In the genomic region with DNA sequence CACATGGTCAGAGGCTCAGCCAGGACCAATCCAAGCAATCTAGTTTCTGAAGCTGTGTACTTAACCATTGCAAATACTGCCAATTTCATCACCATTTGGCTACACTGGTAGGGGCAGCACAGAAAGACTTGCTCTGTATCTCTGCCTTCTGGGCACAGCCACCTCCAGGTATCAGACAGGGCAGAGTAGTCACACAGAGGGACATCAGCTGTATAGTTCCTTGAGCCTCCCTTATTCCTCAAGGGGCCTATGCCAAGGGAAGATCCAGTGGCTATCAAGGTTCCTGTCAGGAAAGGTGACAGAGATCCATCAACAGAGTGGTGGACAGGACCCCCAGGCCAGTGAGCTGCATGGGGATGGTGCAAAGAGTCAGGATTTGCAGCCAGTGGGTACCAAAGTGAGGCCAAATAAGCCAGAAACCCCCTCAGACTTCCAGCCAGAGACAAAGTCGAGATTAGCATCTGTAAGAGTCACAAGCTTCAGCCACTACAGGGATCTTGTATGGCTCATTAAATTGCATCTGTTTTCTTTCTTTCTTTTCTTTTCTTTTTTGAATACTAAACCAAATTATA, we compare ENCODE assay signal across 25 cellular contexts.
DNase-seq lines count a peak whose midpoint lies in the region; ATAC-seq and TF ChIP-seq lines count a peak whose summit lies in the region.
"Had no signal": no experiment of that assay in that cellular context is flagged by ENCODE, and none has a peak within 500 bp of the region (broad histone marks: within the 10 kb centered on the region; RNA-seq: fewer than 3 reads in every experiment).

No MANE protein-coding gene starts in this region.

- peaks cover 27% of the 10 kb centered on the region for H3K4me1 ChIP-seq in HUES48 (ENCODE audit: control insufficient read depth, insufficient read depth, low read length)
- H3K4me1 ChIP-seq in neural progenitor cell = peaks cover 26% of the 10 kb centered on the region
- H3K4me1 ChIP-seq: Caco-2 had no signal

- no peak for TF ChIP-seq CTCF in neural progenitor cell (IDR thresholded peaks at IDR 0.05)
- no peak for TF ChIP-seq CTCF in WERI-Rb-1 (IDR thresholded peaks at IDR 0.05; ENCODE audit: low read depth, low read length)

- peaks cover 14% of the 10 kb centered on the region for H3F3A ChIP-seq in neural progenitor cell (ENCODE audit: low read depth)

- H3K27me3 ChIP-seq in HUES48 (ENCODE audit: control insufficient read depth, insufficient read depth, low read length) (no peaks in the 10 kb centered on the region), neural progenitor cell (no peaks in the 10 kb centered on the region), WERI-Rb-1 (ENCODE audit: insufficient read depth, low read depth, severe bottlenecking) (no peaks in the 10 kb centered on the region)

- intact Hi-C loops in Right ventricle myocardium superior (cut with DNase I) (no loop called here), cardiac septum (cut with DNase I) (no loop called here)

- H3K27me3 Mint-ChIP-seq in neural progenitor cell (ENCODE audit: insufficient read depth, low read depth) = peaks cover 3% of the 10 kb centered on the region
- H3K27me3 Mint-ChIP-seq: B cell had no signal

- no peak overlapping the region for H2AFZ ChIP-seq in neural progenitor cell (replicated peaks)

- H3K4me3 ChIP-seq in HUES48 (ENCODE audit: low read depth, low read length) = 0 out of 2 replicates have a peak overlapping the region, but pooled peaks have one; percentile 16
- no peak overlapping the region for H3K4me3 ChIP-seq in neural progenitor cell
- no peak overlapping the region for H3K4me3 ChIP-seq in WERI-Rb-1 (ENCODE audit: low read depth, low read length)
- H3K4me3 ChIP-seq: SK-N-MC had no signal

- H3K9me3 ChIP-seq in HUES48 (ENCODE audit: control insufficient read depth, insufficient read depth, low read length) = no peaks in the 10 kb centered on the region
- H3K9me3 ChIP-seq in neural progenitor cell (ENCODE audit: low read depth) = no peaks in the 10 kb centered on the region
- no peaks in the 10 kb centered on the region for H3K9me3 ChIP-seq in WERI-Rb-1 (ENCODE audit: severe bottlenecking)
- H3K9me3 ChIP-seq: Caco-2 had no signal

- peak overlapping the region; percentile 45 for H3K4me3 Mint-ChIP-seq in neural progenitor cell
- H3K4me3 Mint-ChIP-seq: B cell; CD8-positive, alpha-beta T cell had no signal

- peaks cover 26% of the 10 kb centered on the region for H3K4me1 Mint-ChIP-seq in neural progenitor cell
- H3K4me1 Mint-ChIP-seq: B cell had no signal

- no peak overlapping the region for H3K9ac ChIP-seq in HUES48 (ENCODE audit: low read depth, low read length)
- H3K9ac ChIP-seq in neural progenitor cell = no peak overlapping the region

- H3K36me3 ChIP-seq in HUES48 (ENCODE audit: control insufficient read depth, insufficient read depth, low read length) (no peaks in the 10 kb centered on the region), neural progenitor cell (no peaks in the 10 kb centered on the region), WERI-Rb-1 (no peaks in the 10 kb centered on the region)

- H3K4me2 ChIP-seq in neural progenitor cell = peak overlapping the region; percentile 56

- no peaks in the 10 kb centered on the region for H3K36me3 Mint-ChIP-seq in neural progenitor cell
- H3K36me3 Mint-ChIP-seq: CD8-positive, alpha-beta T cell had no signal

- no peaks in the 10 kb centered on the region for H4K20me1 ChIP-seq in neural progenitor cell (ENCODE audit: low read depth)

- ATAC-seq in Right ventricle myocardium superior (ENCODE audit: poor library complexity) = peak; percentile 27
- ATAC-seq: CD8-positive, alpha-beta T cell; Panc1 had no signal

- H3K27ac ChIP-seq in HUES48 (ENCODE audit: low read depth, low read length) (peak overlapping the region; percentile 59), neural progenitor cell (peak overlapping the region; percentile 72), WERI-Rb-1 (no peak overlapping the region)
- H3K27ac ChIP-seq: 22Rv1, C4-2B, HL-60, RWPE1, SK-N-MC had no signal

- DNase-seq in Right ventricle myocardium superior (no peak), cardiac septum (ENCODE audit: low spot score) (no peak), iPS DF 4.7 (ENCODE audit: extremely low read depth, low spot score) (peak; percentile 19), neural progenitor cell (ENCODE audit: low spot score) (peak; percentile 51), WERI-Rb-1 (no peak)
- no peak for DNase-seq in activated CD8-positive, alpha-beta memory T cell treated with anti-CD3 and anti-CD28 coated beads, Interleukin-2, amount 50 U/mL, for 4 hours
- DNase-seq: Caco-2; CD8-positive, alpha-beta T cell; GF-D8; HCEC 1CT; NCI-H1048; NCI-H1417; NCI-H1694; NCI-H2029 treated with DMSO at 0.1 percent for 48 hours; NCI-H2227 treated with DMSO at 0.1 percent for 48 hours; NCI-H526 treated with DMSO at 0.1 percent for 48 hours; SIG-M5 had no signal

- no peaks in the 10 kb centered on the region for H3K79me2 ChIP-seq in neural progenitor cell (ENCODE audit: low read depth)

- H3K27ac Mint-ChIP-seq in neural progenitor cell = peak overlapping the region; percentile 77
- H3K27ac Mint-ChIP-seq: B cell; CD8-positive, alpha-beta T cell had no signal

- H3K9me3 Mint-ChIP-seq in neural progenitor cell = no peaks in the 10 kb centered on the region

Comparison
In these comparisons a context has a peak if more than half of its experiments do, and no peak if none do; other contexts are left out.
1. DNase-seq: peak in iPS DF 4.7 (single experiment) and neural progenitor cell (single experiment); none in Right ventricle myocardium superior (single experiment), cardiac septum (single experiment), activated CD8-positive, alpha-beta memory T cell treated with anti-CD3 and anti-CD28 coated beads, Interleukin-2, amount 50 U/mL, for 4 hours (single experiment) and WERI-Rb-1 (single experiment).